8 cellular contexts compared by ENCODE assay signal in the genomic region with DNA sequence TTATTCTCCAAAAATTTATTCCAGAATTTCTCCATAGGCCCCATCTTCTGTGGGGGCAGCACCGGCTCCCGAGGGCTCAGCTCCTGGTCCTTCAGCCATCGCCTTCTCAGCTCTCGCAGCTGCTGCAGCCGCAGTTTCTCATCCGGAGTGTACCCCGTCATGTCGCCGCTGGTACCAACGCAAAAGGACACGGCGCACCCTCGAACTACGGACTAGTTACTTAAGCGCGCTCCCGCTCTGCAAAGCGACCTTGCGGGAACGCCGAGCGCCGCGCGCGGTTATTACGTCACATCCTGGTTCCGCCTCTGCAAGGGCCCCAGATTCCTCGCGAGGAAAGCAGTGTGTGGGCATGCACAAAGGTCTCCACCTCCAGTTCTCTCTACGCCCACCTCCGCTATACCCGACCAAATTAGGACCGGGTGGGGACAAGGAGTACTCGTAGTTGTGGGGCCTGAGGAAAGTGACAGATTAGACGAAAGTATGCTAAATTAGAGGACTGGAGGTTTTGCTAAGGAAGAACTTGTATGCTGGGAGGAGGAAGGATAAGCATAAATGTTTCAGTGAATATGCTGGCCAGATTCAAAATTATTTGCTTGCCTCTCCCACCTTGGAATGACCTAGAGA. TPM values are rescaled to one million over a fixed set of nuclear protein-coding genes. Genes with fewer than 3 reads are reported as not detected.
A peak's percentile ranks its signal among the peaks of the same experiment; 100 is the strongest.
DNase-seq lines count a peak whose midpoint lies in the region; ATAC-seq, FAIRE-seq and TF ChIP-seq lines count a peak whose summit lies in the region.

A gene (minus strand): TSS at position 260 of the 624 bp plus-strand sequence. CDS start 99 bp downstream, at position 161.

- no peaks in the 10 kb centered on the region for H4K20me1 ChIP-seq in OCI-LY1 (ENCODE audit: insufficient read depth, low read length)

- in situ Hi-C loops in Caki2 (cut with HindIII; ENCODE audit: low pct_unique_long_range_greater_than_20kb, low sequenced_read_pairs) = loop anchor here (25.0 kb wide), 1 partner anchor 414 kb away; no protein-coding TSS in a partner anchor

- H3K9me2 ChIP-seq in OCI-LY1 (ENCODE audit: low read depth, low read length) = no peaks in the 10 kb centered on the region

- H3K36me3 ChIP-seq in HUES64 (ENCODE audit: insufficient read depth, low read length) (peaks cover 11% of the 10 kb centered on the region), OCI-LY1 (ENCODE audit: insufficient read depth, low read length) (peaks cover 12% of the 10 kb centered on the region; the same call in 1 of the 2 replicates)

- no peaks in the 10 kb centered on the region for H3F3A ChIP-seq in OCI-LY1 (ENCODE audit: insufficient read depth, low read length)

- peak within 1 kb of the TSS; percentile 27 for H2AFZ ChIP-seq in OCI-LY1 (ENCODE audit: low read length)

- FAIRE-seq in endometrium (lab: Jason Lieb, UNC) = peak; percentile 90

- H3K4me1 ChIP-seq in HUES64 (ENCODE audit: insufficient read depth, low read length) (peaks cover 15% of the 10 kb centered on the region; the same call in 1 of the 2 replicates), OCI-LY1 (ENCODE audit: insufficient read depth, low read length, severe bottlenecking) (peaks cover 27% of the 10 kb centered on the region)

- TF ChIP-seq CTCF in OCI-LY1 (IDR thresholded peaks at IDR 0.05; ENCODE audit: low read length) = no peak

- H3K9me3 ChIP-seq in HUES64 (ENCODE audit: insufficient read depth, low read depth, low read length) = no peaks in the 10 kb centered on the region
- no peaks in the 10 kb centered on the region for H3K9me3 ChIP-seq in OCI-LY1 (ENCODE audit: low read length)

- H3K4me3 ChIP-seq in HUES64 (ENCODE audit: low read length) (peak within 1 kb of the TSS; percentile 79), OCI-LY1 (ENCODE audit: low read depth, low read length, poor library complexity, severe bottlenecking) (peak within 1 kb of the TSS; percentile 94)

- DNase-seq in Caki2 (ENCODE audit: low read depth) (peak; percentile 76), midbrain (lab: John Stamatoyannopoulos, UW) (peak; percentile 97)
- peak; percentile 97 for DNase-seq in activated CD8-positive, alpha-beta memory T cell treated with anti-CD3 and anti-CD28 coated beads, Interleukin-2, amount 50 U/mL, for 4 hours
- DNase-seq in stimulated activated CD8-positive, alpha-beta memory T cell treated with anti-CD3 and anti-CD28 coated beads, Interleukin-2, amount 100 ng/mL, for 1 hour (ENCODE audit: low read depth in 2 of 2) = peak; percentile 91 to 96

- H3K4me2 ChIP-seq in OCI-LY1 (ENCODE audit: low read length) = peak within 1 kb of the TSS; percentile 85

- peak; percentile 77 for ATAC-seq in GM21447 (IDR thresholded peaks at IDR 0.05; ENCODE audit: unreplicated experiment)

- H3K27me3 ChIP-seq in HUES64 (ENCODE audit: insufficient read depth, low read length) (no peaks in the 10 kb centered on the region), OCI-LY1 (ENCODE audit: insufficient read depth, low read length) (no peaks in the 10 kb centered on the region)

- H3K27ac ChIP-seq in HUES64 (ENCODE audit: low read depth, low read length) (peak within 1 kb of the TSS; percentile 75), OCI-LY1 (ENCODE audit: low read depth, low read length, poor library complexity, severe bottlenecking) (peak within 1 kb of the TSS; percentile 33)

- H3K9ac ChIP-seq in HUES64 (ENCODE audit: low read depth, low read length) (peak within 1 kb of the TSS; percentile 88), OCI-LY1 (ENCODE audit: low read length) (peak within 1 kb of the TSS; percentile 85)

- WGBS in HUES64 = under 1% methylated on average over 36 of the region's 36 CpGs

- H3K79me2 ChIP-seq in OCI-LY1 (ENCODE audit: insufficient read depth, low read length) = peaks cover 21% of the 10 kb centered on the region

RNA-seq across cellular contexts. Expression of the gene that starts here (rescaled TPM):
- 57.3 and 99.5 TPM in 2 replicates for total RNA-seq in Caki2 (2014; rRNA removed; shearing (Covaris generic); ENCODE audit: low replicate concordance)
- polyA plus RNA-seq in HUES64 (2013, experiment 1 of 2) = 76.8 TPM
- 79.8 TPM for polyA plus RNA-seq in HUES64 (2013, experiment 2 of 2)

Comparison
In these comparisons a context has a peak if more than half of its experiments do, and no peak if none do; other contexts are left out.
1. Peak in every context shown above with its lines: DNase-seq, ATAC-seq, H3K4me3 ChIP-seq and H3K27ac ChIP-seq.